6 cellular contexts compared by ENCODE assay signal in the genomic region with DNA sequence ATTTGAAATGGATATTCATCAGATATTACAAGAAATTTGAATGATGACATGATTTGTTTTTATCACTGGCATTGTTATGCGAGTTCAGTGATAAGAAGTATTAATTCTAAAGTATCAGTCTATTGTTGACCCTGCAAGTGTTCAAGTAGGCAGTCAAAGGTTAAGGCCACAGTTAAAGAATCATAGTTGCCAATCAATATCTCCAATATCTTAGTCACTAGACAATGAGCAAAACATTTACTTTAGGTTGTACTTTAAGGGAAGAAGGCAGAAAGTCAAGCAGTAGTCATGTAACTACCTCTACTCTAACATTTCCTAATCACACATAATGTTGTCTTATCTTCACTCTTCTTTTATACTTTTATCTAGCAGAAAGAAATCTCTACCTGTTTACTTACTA.
"Had no signal": no experiment of that assay in that cellular context is flagged by ENCODE, and none has a peak within 500 bp of the region (broad histone marks: within the 10 kb centered on the region; RNA-seq: fewer than 3 reads in every experiment).

No MANE protein-coding gene starts in this region.

- DNase-seq: IMR-90, KBM-7 had no signal

- H3K27ac ChIP-seq: HL-60 had no signal

- H3K4me1 Mint-ChIP-seq: IgD-negative memory B cell had no signal

- FAIRE-seq: HTR-8/SVneo, K562 had no signal

- ATAC-seq: K562 had no signal

- H3K27me3 Mint-ChIP-seq: IgD-negative memory B cell had no signal

- H3K4me3 ChIP-seq: K562 had no signal

- H3K36me3 Mint-ChIP-seq: IgD-negative memory B cell had no signal

- H3K27ac Mint-ChIP-seq: IgD-negative memory B cell had no signal

- H3K4me3 Mint-ChIP-seq: IgD-negative memory B cell had no signal
